1 cellular context compared by ENCODE assay signal in the genomic region with DNA sequence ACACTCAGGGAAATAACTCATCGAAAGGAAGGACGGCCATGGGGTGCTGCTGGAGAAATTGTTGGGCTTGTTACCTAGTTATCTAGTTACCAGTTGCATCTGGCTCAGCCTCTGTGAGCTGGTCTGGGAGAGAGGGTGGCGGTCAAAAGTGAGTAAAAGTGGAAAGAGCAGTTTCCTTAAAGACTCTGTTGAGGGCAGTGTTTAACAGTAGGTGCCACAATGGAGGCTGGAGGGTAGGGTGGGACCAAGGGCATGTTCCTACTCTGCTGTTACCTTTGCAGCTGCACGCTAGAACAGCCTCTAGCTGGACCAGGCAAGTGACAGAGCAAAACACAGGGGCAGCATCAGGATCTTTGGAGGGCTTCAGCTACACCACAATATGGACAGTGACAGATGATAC.
TF ChIP-seq lines count a peak whose summit lies in the region.

No MANE protein-coding gene starts in this region.

TF ChIP-seq in HCT116, 20 proteins besides CTCF, POLR2A, EP300 and RAD21 (continued from another document):
- TF ChIP-seq, protein P1, sequence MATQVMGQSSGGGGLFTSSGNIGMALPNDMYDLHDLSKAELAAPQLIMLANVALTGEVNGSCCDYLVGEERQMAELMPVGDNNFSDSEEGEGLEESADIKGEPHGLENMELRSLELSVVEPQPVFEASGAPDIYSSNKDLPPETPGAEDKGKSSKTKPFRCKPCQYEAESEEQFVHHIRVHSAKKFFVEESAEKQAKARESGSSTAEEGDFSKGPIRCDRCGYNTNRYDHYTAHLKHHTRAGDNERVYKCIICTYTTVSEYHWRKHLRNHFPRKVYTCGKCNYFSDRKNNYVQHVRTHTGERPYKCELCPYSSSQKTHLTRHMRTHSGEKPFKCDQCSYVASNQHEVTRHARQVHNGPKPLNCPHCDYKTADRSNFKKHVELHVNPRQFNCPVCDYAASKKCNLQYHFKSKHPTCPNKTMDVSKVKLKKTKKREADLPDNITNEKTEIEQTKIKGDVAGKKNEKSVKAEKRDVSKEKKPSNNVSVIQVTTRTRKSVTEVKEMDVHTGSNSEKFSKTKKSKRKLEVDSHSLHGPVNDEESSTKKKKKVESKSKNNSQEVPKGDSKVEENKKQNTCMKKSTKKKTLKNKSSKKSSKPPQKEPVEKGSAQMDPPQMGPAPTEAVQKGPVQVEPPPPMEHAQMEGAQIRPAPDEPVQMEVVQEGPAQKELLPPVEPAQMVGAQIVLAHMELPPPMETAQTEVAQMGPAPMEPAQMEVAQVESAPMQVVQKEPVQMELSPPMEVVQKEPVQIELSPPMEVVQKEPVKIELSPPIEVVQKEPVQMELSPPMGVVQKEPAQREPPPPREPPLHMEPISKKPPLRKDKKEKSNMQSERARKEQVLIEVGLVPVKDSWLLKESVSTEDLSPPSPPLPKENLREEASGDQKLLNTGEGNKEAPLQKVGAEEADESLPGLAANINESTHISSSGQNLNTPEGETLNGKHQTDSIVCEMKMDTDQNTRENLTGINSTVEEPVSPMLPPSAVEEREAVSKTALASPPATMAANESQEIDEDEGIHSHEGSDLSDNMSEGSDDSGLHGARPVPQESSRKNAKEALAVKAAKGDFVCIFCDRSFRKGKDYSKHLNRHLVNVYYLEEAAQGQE (IDR thresholded peaks at IDR 0.05; ENCODE audit: low read depth): no peak
- no peak for TF ChIP-seq EZH2phosphoT487 (IDR thresholded peaks at IDR 0.05; ENCODE audit: borderline replicate concordance)
- TF ChIP-seq EGR1 (IDR thresholded peaks at IDR 0.05; ENCODE audit: low read depth): no peak
- no peak for TF ChIP-seq CEBPB (IDR thresholded peaks at IDR 0.05; ENCODE audit: low read depth)
- no peak for TF ChIP-seq SIN3A (IDR thresholded peaks at IDR 0.05; ENCODE audit: low read depth)
- no peak for TF ChIP-seq EZH2 (IDR thresholded peaks at IDR 0.05)
- TF ChIP-seq SRF (IDR thresholded peaks at IDR 0.05; ENCODE audit: low read depth): no peak
TF ChIP-seq in HCT116: peak in this region for 0.
